Comparison of ENCODE assay signal across 15 cellular contexts in genomic region chr10:56522166-56522565, GRCh38.
DNase-seq lines count a peak whose midpoint lies in the region; ATAC-seq and TF ChIP-seq lines count a peak whose summit lies in the region.
"Had no signal": no experiment of that assay in that cellular context is flagged by ENCODE, and none has a peak within 500 bp of the region (broad histone marks: within the 10 kb centered on the region; RNA-seq: fewer than 3 reads in every experiment).

No MANE protein-coding gene starts in this region.

- DNase-seq in kidney tubule cell (ENCODE audit: low spot score) (peak; percentile 68), SHP77 (lab: John Stamatoyannopoulos, UW) (no peak), NCI-H2171 (lab: John Stamatoyannopoulos, UW) (no peak)
- DNase-seq: 8988T; AML-193; Caco-2; Calu3; CD4-positive, alpha-beta T cell; CD8-positive, alpha-beta T cell; DMS79 treated with DMSO at 0.1 percent for 48 hours; GF-D8 had no signal

- no peak overlapping the region for H3K9ac ChIP-seq in OCI-LY1 (ENCODE audit: low read length)
- H3K9ac ChIP-seq: BLaER1 treated with 17β-estradiol and CSF1 and Interleukin-3, amounts not matched to agents 10 nM and 100 nM had no signal

- H4K20me1 ChIP-seq in OCI-LY1 (ENCODE audit: insufficient read depth, low read length), result no peaks in the 10 kb centered on the region
- H4K20me1 ChIP-seq: BLaER1 treated with 17β-estradiol and CSF1 and Interleukin-3, amounts not matched to agents 10 nM and 100 nM had no signal

- H3K36me3 ChIP-seq in OCI-LY1 (ENCODE audit: insufficient read depth, low read length) (no peaks in the 10 kb centered on the region), gastroesophageal sphincter (no peaks in the 10 kb centered on the region)
- H3K36me3 ChIP-seq: BLaER1 treated with 17β-estradiol and CSF1 and Interleukin-3, amounts not matched to agents 10 nM and 100 nM had no signal

- H3K4me2 ChIP-seq in OCI-LY1 (ENCODE audit: low read length), result no peak overlapping the region
- H3K4me2 ChIP-seq: BLaER1 treated with 17β-estradiol and CSF1 and Interleukin-3, amounts not matched to agents 10 nM and 100 nM had no signal

- no peaks in the 10 kb centered on the region for H3K79me2 ChIP-seq in OCI-LY1 (ENCODE audit: insufficient read depth, low read length)

- no peaks in the 10 kb centered on the region for H3F3A ChIP-seq in OCI-LY1 (ENCODE audit: insufficient read depth, low read length)

- H2AFZ ChIP-seq in OCI-LY1 (ENCODE audit: low read length), result peak overlapping the region; percentile 27; the same call in 1 of the 2 replicates

- no peak for ATAC-seq in gastroesophageal sphincter
- ATAC-seq: CD8-positive, alpha-beta T cell had no signal

- H3K27ac ChIP-seq in OCI-LY1 (ENCODE audit: low read depth, low read length, poor library complexity, severe bottlenecking), result no peak overlapping the region
- no peak overlapping the region for H3K27ac ChIP-seq in gastroesophageal sphincter
- H3K27ac ChIP-seq: BLaER1 treated with 17β-estradiol and CSF1 and Interleukin-3, amounts not matched to agents 10 nM and 100 nM; C4-2B had no signal

- WGBS in gastroesophageal sphincter (ENCODE audit: low coverage in 1 of 2), 2 donors, result 59 to 67% methylated on average over 3 of the region's 3 CpGs

- TF ChIP-seq EP300 in gastroesophageal sphincter (IDR thresholded peaks at IDR 0.05), result no peak

- no peaks in the 10 kb centered on the region for H3K9me2 ChIP-seq in OCI-LY1 (ENCODE audit: low read depth, low read length)

- H3K4me1 ChIP-seq in OCI-LY1 (ENCODE audit: insufficient read depth, low read length, severe bottlenecking) (no peaks in the 10 kb centered on the region), gastroesophageal sphincter (no peaks in the 10 kb centered on the region)
- H3K4me1 ChIP-seq: BLaER1 treated with 17β-estradiol and CSF1 and Interleukin-3, amounts not matched to agents 10 nM and 100 nM; Caco-2 had no signal

- no peak for TF ChIP-seq POLR2A in gastroesophageal sphincter (IDR thresholded peaks at IDR 0.05)

- no peak overlapping the region for H3K4me3 ChIP-seq in OCI-LY1 (ENCODE audit: low read depth, low read length, poor library complexity, severe bottlenecking)
- H3K4me3 ChIP-seq in gastroesophageal sphincter, result no peak overlapping the region
- H3K4me3 ChIP-seq: BLaER1 treated with 17β-estradiol and CSF1 and Interleukin-3, amounts not matched to agents 10 nM and 100 nM had no signal

- TF ChIP-seq CTCF in OCI-LY1 (IDR thresholded peaks at IDR 0.05; ENCODE audit: low read length), result no peak
- no peak for TF ChIP-seq CTCF in gastroesophageal sphincter (IDR thresholded peaks at IDR 0.05)

- H3K9me3 ChIP-seq in OCI-LY1 (ENCODE audit: low read length) (no peaks in the 10 kb centered on the region), gastroesophageal sphincter (no peaks in the 10 kb centered on the region)
- H3K9me3 ChIP-seq: BLaER1 treated with 17β-estradiol and CSF1 and Interleukin-3, amounts not matched to agents 10 nM and 100 nM; Caco-2 had no signal

- H3K27me3 ChIP-seq in OCI-LY1 (ENCODE audit: insufficient read depth, low read length) (no peaks in the 10 kb centered on the region), gastroesophageal sphincter (no peaks in the 10 kb centered on the region)
- H3K27me3 ChIP-seq: BLaER1 treated with 17β-estradiol and CSF1 and Interleukin-3, amounts not matched to agents 10 nM and 100 nM had no signal
